ENCODE assay signal across 8 cellular contexts in genomic region chr5:472076-472655, GRCh38. TPM values are rescaled to one million over a fixed set of nuclear protein-coding genes. Genes with fewer than 3 reads are reported as not detected.
A peak's percentile ranks its signal among the peaks of the same experiment; 100 is the strongest.
DNase-seq lines count a peak whose midpoint lies in the region; ATAC-seq and TF ChIP-seq lines count a peak whose summit lies in the region.

No MANE protein-coding gene starts in this region.

- TF ChIP-seq CTCF in LNCaP clone FGC (IDR thresholded peaks at IDR 0.05; ENCODE audit: control insufficient read depth, extremely low read depth, insufficient read depth) (no peak), body of pancreas (IDR thresholded peaks at IDR 0.05) (no peak)

- no peak for TF ChIP-seq POLR2A in body of pancreas (IDR thresholded peaks at IDR 0.05)

- DNase-seq in LNCaP clone FGC (ENCODE audit: low read depth) (no peak), body of pancreas (peak; percentile 33 to 49 (median 40)), left colon (peak; percentile 39 to 56), cerebellar cortex (ENCODE audit: low spot score) (no peak)
- DNase-seq in stimulated activated naive CD8-positive, alpha-beta T cell treated with anti-CD3 and anti-CD28 coated beads, Interleukin-15, Interleukin-2, amounts not matched to agents 100 U/mL and 50 U/mL, for 24 hours, result peak; percentile 35
- no peak for DNase-seq in central memory CD4-positive, alpha-beta T cell

- peaks cover 38% of the 10 kb centered on the region for H3K4me1 ChIP-seq in body of pancreas

- H3K36me3 ChIP-seq in body of pancreas (replicated peaks in 1 of 2; ENCODE audit: insufficient read depth in 1 of 2, low read depth in 2 of 2), result no peaks in the 10 kb centered on the region

- intact Hi-C loops in body of pancreas (cut with DNase I) (loop anchor here (10.0 kb wide), 1 partner anchor 133 kb away; no protein-coding TSS in a partner anchor), left colon (cut with DNase I, micrococcal nuclease) (no loop called here)

- WGBS in body of pancreas, 2 donors, result 9 to 11% methylated on average over 13 to 30 of the region's 30 CpGs

- H3K9me3 ChIP-seq in body of pancreas, result no peaks in the 10 kb centered on the region

- H3K27me3 ChIP-seq in body of pancreas, result peaks cover 0 to 18% of the 10 kb centered on the region in 2 donors

- ATAC-seq in GM21723 (IDR thresholded peaks at IDR 0.05; ENCODE audit: unreplicated experiment), result peak; percentile 23
- ATAC-seq in body of pancreas, result peak; percentile 16
- peak; percentile 36 for ATAC-seq in left colon
- no peak for ATAC-seq in stimulated activated naive CD8-positive, alpha-beta T cell treated with anti-CD3 and anti-CD28 coated beads, Interleukin-15, Interleukin-2, amounts not matched to agents 100 U/mL and 50 U/mL, for 24 hours

- peak overlapping the region; percentile 28 to 86 (median 79) for H3K27ac ChIP-seq in body of pancreas

- H3K4me3 ChIP-seq in GM08714 (ENCODE audit: low read length) (peak overlapping the region; percentile 67), LNCaP clone FGC (ENCODE audit: low read depth, low read length) (peak overlapping the region; percentile 88), body of pancreas (peak overlapping the region; percentile 33 to 34)

RNA-seq across cellular contexts. Expression of gene EXOC3, which starts 29.2 kb away (rescaled TPM):
- total RNA-seq in body of pancreas (10 to 100 TPM; 32.2 to 79.1 TPM), left colon (10 to 100 TPM; 65.2 to 75.1 TPM)

RNA-seq across cellular contexts. Expression of gene SLC9A3, which starts 52.1 kb away (rescaled TPM):
- total RNA-seq in body of pancreas (1 to 10 TPM; 2.0 to 4.7 TPM), left colon (100 to 1,000 TPM in 1 of 2 donors, 10 to 100 TPM in 1; 78.1 to 170 TPM)

Comparison
In these comparisons a context has a peak if more than half of its experiments do, and no peak if none do; other contexts are left out.
1. H3K4me3 ChIP-seq: peak in every context shown above with its lines; median percentile 88 in LNCaP clone FGC; 67 in GM08714; 34 in body of pancreas.
2. DNase-seq: peak in body of pancreas (4 of 4), left colon (2 of 2) and stimulated activated naive CD8-positive, alpha-beta T cell treated with anti-CD3 and anti-CD28 coated beads, Interleukin-15, Interleukin-2, amounts not matched to agents 100 U/mL and 50 U/mL, for 24 hours (single experiment); none in LNCaP clone FGC (single experiment), central memory CD4-positive, alpha-beta T cell (single experiment) and cerebellar cortex (single experiment).
3. RNA of gene SLC9A3, which starts 52.1 kb away (total RNA-seq): 78.1 to 170 TPM in left colon; 2.0 to 4.7 TPM in body of pancreas; every median in the first group is over 10 times any median in the second.